ENCODE assay signal across 1 cellular context in the genomic region with DNA sequence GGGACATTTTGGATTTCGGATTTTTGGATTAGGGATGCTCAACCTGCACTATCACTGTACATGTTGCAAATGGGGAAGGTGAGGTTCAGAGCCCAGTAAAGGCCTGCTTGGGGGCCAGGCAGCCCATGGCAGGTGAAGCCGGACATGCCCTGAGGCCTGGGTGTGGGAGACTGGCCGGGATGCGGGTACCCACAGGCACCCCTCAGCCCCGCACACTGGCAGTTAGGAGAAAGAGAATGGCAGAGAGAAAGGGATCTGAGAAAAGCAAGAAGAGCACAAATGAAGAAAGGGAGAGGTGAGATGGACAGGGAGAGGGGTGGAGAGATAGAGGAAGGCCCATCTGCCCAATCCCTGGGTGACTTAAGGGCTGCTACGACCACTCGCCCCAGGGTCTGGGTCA.
TF ChIP-seq lines count a peak whose summit lies in the region.

No MANE protein-coding gene starts in this region.

TF ChIP-seq in H1, 55 proteins besides CTCF, POLR2A, EP300 and RAD21:
- no peak for TF ChIP-seq SP4 (IDR thresholded peaks at IDR 0.05; ENCODE audit: low read length)
- no peak for TF ChIP-seq EGR1 (IDR thresholded peaks at IDR 0.05; ENCODE audit: borderline replicate concordance, low read depth, low read length)
- no peak for TF ChIP-seq RNF2 (IDR thresholded peaks at IDR 0.05; ENCODE audit: borderline replicate concordance, low read depth, low read length, missing control alignments, poor library complexity, severe bottlenecking)
- no peak for TF ChIP-seq SIRT6 (IDR thresholded peaks at IDR 0.05; ENCODE audit: low read length)
- no peak for TF ChIP-seq TAF1 (IDR thresholded peaks at IDR 0.05; ENCODE audit: low read depth, low read length)
- TF ChIP-seq RFX5 (IDR thresholded peaks at IDR 0.05; ENCODE audit: borderline replicate concordance, low read depth, low read length) = no peak
- no peak for TF ChIP-seq CREB1 (IDR thresholded peaks at IDR 0.05)
- no peak for TF ChIP-seq SUZ12 (IDR thresholded peaks at IDR 0.05; ENCODE audit: low read length)
- TF ChIP-seq, protein P1, sequence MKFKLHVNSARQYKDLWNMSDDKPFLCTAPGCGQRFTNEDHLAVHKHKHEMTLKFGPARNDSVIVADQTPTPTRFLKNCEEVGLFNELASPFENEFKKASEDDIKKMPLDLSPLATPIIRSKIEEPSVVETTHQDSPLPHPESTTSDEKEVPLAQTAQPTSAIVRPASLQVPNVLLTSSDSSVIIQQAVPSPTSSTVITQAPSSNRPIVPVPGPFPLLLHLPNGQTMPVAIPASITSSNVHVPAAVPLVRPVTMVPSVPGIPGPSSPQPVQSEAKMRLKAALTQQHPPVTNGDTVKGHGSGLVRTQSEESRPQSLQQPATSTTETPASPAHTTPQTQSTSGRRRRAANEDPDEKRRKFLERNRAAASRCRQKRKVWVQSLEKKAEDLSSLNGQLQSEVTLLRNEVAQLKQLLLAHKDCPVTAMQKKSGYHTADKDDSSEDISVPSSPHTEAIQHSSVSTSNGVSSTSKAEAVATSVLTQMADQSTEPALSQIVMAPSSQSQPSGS (IDR thresholded peaks at IDR 0.05; ENCODE audit: low read length) = no peak
- TF ChIP-seq CEBPB (IDR thresholded peaks at IDR 0.05; ENCODE audit: low read depth, low read length) = no peak
- no peak for TF ChIP-seq SP2 (IDR thresholded peaks at IDR 0.05; ENCODE audit: low read length)
- no peak for TF ChIP-seq JUN (IDR thresholded peaks at IDR 0.05; ENCODE audit: low read depth, low read length)
- no peak for TF ChIP-seq NANOG (IDR thresholded peaks at IDR 0.05; ENCODE audit: insufficient read depth, low read depth, low read length, poor library complexity, severe bottlenecking)
- TF ChIP-seq RXRA (IDR thresholded peaks at IDR 0.05; ENCODE audit: insufficient read depth, low read depth, low read length) = no peak
- no peak for TF ChIP-seq PHF8 (conservative IDR thresholded peaks at IDR 0.05; ENCODE audit: low read depth, low read length)
- TF ChIP-seq BRCA1 (IDR thresholded peaks at IDR 0.05; ENCODE audit: low read depth, low read length) = no peak
